Comparison of ENCODE assay signal across 12 cellular contexts in genomic region chr4:15376145-15376544, GRCh38. TPM values are rescaled to one million over a fixed set of nuclear protein-coding genes. Genes with fewer than 3 reads are reported as not detected.
A peak's percentile ranks its signal among the peaks of the same experiment; 100 is the strongest.
DNase-seq lines count a peak whose midpoint lies in the region; ATAC-seq and TF ChIP-seq lines count a peak whose summit lies in the region.
"Had no signal": no experiment of that assay in that cellular context is flagged by ENCODE, and none has a peak within 500 bp of the region (broad histone marks: within the 10 kb centered on the region; RNA-seq: fewer than 3 reads in every experiment).

No MANE protein-coding gene starts in this region.

- H3K9me3 Mint-ChIP-seq in stimulated activated naive B cell treated with anti-CD40 and anti-IgM and Interleukin-4, amounts not matched to agents 10 μg/mL and 1 μg/mL and 100 μg/mL, for 72 hours = no peaks in the 10 kb centered on the region

- peaks cover 0 to 6% of the 10 kb centered on the region in 2 donors for H3K27me3 Mint-ChIP-seq in stimulated activated naive B cell treated with anti-CD40 and anti-IgM and Interleukin-4, amounts not matched to agents 10 μg/mL and 1 μg/mL and 100 μg/mL, for 72 hours

- H3K4me3 ChIP-seq in HUES48 (ENCODE audit: low read depth, low read length) (no peak overlapping the region), fibroblast of villous mesenchyme (ENCODE audit: low read depth, low read length) (no peak overlapping the region)
- H3K4me3 ChIP-seq: MG63 had no signal

- peak overlapping the region; percentile 63 for H3K27ac ChIP-seq in HUES48 (ENCODE audit: low read depth, low read length)

- H3K36me3 ChIP-seq in HUES48 (ENCODE audit: control insufficient read depth, insufficient read depth, low read length) = no peaks in the 10 kb centered on the region
- H3K36me3 ChIP-seq: MG63 had no signal

- no peaks in the 10 kb centered on the region for H3K36me3 Mint-ChIP-seq in stimulated activated naive B cell treated with anti-CD40 and anti-IgM and Interleukin-4, amounts not matched to agents 10 μg/mL and 1 μg/mL and 100 μg/mL, for 72 hours

- peaks cover 11 to 29% of the 10 kb centered on the region in 2 donors for H3K4me1 Mint-ChIP-seq in stimulated activated naive B cell treated with anti-CD40 and anti-IgM and Interleukin-4, amounts not matched to agents 10 μg/mL and 1 μg/mL and 100 μg/mL, for 72 hours

- peaks cover 34% of the 10 kb centered on the region for H3K4me1 ChIP-seq in HUES48 (ENCODE audit: control insufficient read depth, insufficient read depth, low read length)

- H3K27me3 ChIP-seq in HUES48 (ENCODE audit: control insufficient read depth, insufficient read depth, low read length) = no peaks in the 10 kb centered on the region
- H3K27me3 ChIP-seq: MG63 had no signal

- peak overlapping the region in 1 of 2 donors; percentile 52 for H3K4me3 Mint-ChIP-seq in stimulated activated naive B cell treated with anti-CD40 and anti-IgM and Interleukin-4, amounts not matched to agents 10 μg/mL and 1 μg/mL and 100 μg/mL, for 72 hours

- TF ChIP-seq CTCF in fibroblast of villous mesenchyme (IDR thresholded peaks at IDR 0.05; ENCODE audit: insufficient read depth, low read depth, low read length) = no peak

- DNase-seq in NOMO-1 treated with DMSO at 0.1 percent for 48 hours (lab: John Stamatoyannopoulos, UW; ENCODE audit: unreplicated experiment) = peak; percentile 51
- no peak for DNase-seq in NOMO-1 treated with dmso at 0.1 percent for 144 hours (lab: John Stamatoyannopoulos, UW; ENCODE audit: unreplicated experiment)
- DNase-seq in fibroblast of villous mesenchyme (ENCODE audit: low read depth) = peak; percentile 23
- DNase-seq in stimulated activated naive B cell treated with anti-CD40 and anti-IgM and Interleukin-4, amounts not matched to agents 10 μg/mL and 1 μg/mL and 100 μg/mL, for 72 hours = no peak
- DNase-seq: 8988T, MG63, NCI-H2171 had no signal

- H3K9ac ChIP-seq in HUES48 (ENCODE audit: low read depth, low read length) = no peak overlapping the region

- ATAC-seq in stimulated activated naive B cell treated with anti-CD40 and anti-IgM and Interleukin-4, amounts not matched to agents 10 μg/mL and 1 μg/mL and 100 μg/mL, for 72 hours (replicated peaks) = peak; percentile 66 to 71
- ATAC-seq in HG02571 (IDR thresholded peaks at IDR 0.05; ENCODE audit: unreplicated experiment) (no peak), HG02642 (IDR thresholded peaks at IDR 0.05; ENCODE audit: poor library complexity, unreplicated experiment) (no peak), HG02870 (IDR thresholded peaks at IDR 0.05; ENCODE audit: unreplicated experiment) (no peak)
- ATAC-seq: activated CD4-positive, CD25-positive, alpha-beta regulatory T cell treated with anti-CD3 and anti-CD28 coated beads, Interleukin-2, amount 50 U/mL, for 24 hours had no signal

- no peak overlapping the region for H3K27ac Mint-ChIP-seq in stimulated activated naive B cell treated with anti-CD40 and anti-IgM and Interleukin-4, amounts not matched to agents 10 μg/mL and 1 μg/mL and 100 μg/mL, for 72 hours

- 0 out of 2 replicates have a peak, but pooled peaks cover 2% of the 10 kb centered on the region for H3K9me3 ChIP-seq in HUES48 (ENCODE audit: control insufficient read depth, insufficient read depth, low read length)
- H3K9me3 ChIP-seq: MG63 had no signal

RNA-seq across cellular contexts. Expression of gene C1QTNF7, which starts 51.7 kb away (rescaled TPM):
- total RNA-seq in fibroblast of villous mesenchyme = 1.7 and 1.9 TPM in 2 replicates

Comparison
In these comparisons a context has a peak if more than half of its experiments do, and no peak if none do; other contexts are left out.
1. DNase-seq: peak in NOMO-1 treated with DMSO at 0.1 percent for 48 hours (single experiment) and fibroblast of villous mesenchyme (single experiment); none in NOMO-1 treated with dmso at 0.1 percent for 144 hours (single experiment) and stimulated activated naive B cell treated with anti-CD40 and anti-IgM and Interleukin-4, amounts not matched to agents 10 μg/mL and 1 μg/mL and 100 μg/mL, for 72 hours (single experiment).
2. ATAC-seq: peak in stimulated activated naive B cell treated with anti-CD40 and anti-IgM and Interleukin-4, amounts not matched to agents 10 μg/mL and 1 μg/mL and 100 μg/mL, for 72 hours (2 of 2); none in HG02571 (single experiment), HG02642 (single experiment) and HG02870 (single experiment).